In genomic region chr3:42822828-42823227, GRCh38 we compare ENCODE assay signal across 22 cellular contexts. TPM values are rescaled to one million over a fixed set of nuclear protein-coding genes. Genes with fewer than 3 reads are reported as not detected.
A peak's percentile ranks its signal among the peaks of the same experiment; 100 is the strongest.
DNase-seq lines count a peak whose midpoint lies in the region; ATAC-seq, FAIRE-seq and TF ChIP-seq lines count a peak whose summit lies in the region.
"Had no signal": no experiment of that assay in that cellular context is flagged by ENCODE, and none has a peak within 500 bp of the region (broad histone marks: within the 10 kb centered on the region; RNA-seq: fewer than 3 reads in every experiment).

No MANE protein-coding gene starts in this region.

- no peak for TF ChIP-seq EP300 in K562 (IDR thresholded peaks at IDR 0.05; ENCODE audit: low read length)

- no peaks in the 10 kb centered on the region for H3K9me3 Mint-ChIP-seq in T-helper 2 cell treated with Interferon-gamma antibody and Interleukin-4, amounts not matched to agents 5 μg/mL and 100 μg/mL, for 36 hours
- H3K9me3 Mint-ChIP-seq: activated CD4-positive, alpha-beta memory T cell treated with anti-CD3 and anti-CD28 coated beads for 36 hours; activated naive CD4-positive, alpha-beta T cell treated with anti-CD3 and anti-CD28 coated beads, Interleukin-2, amount 50 U/mL, for 24 hours; activated T-cell treated with anti-CD3 and anti-CD28 coated beads, Interleukin-2, amount 50 U/mL, for 24 hours; CD4-positive, CD25-positive, alpha-beta regulatory T cell; stimulated activated naive CD8-positive, alpha-beta T cell treated with anti-CD3 and anti-CD28 coated beads, Interleukin-15, Interleukin-2, amounts not matched to agents 100 ng/mL and 50 ng/mL, for 24 hours had no signal

- no peaks in the 10 kb centered on the region for H3K36me3 Mint-ChIP-seq in T-helper 2 cell treated with Interferon-gamma antibody and Interleukin-4, amounts not matched to agents 5 μg/mL and 100 μg/mL, for 36 hours (ENCODE audit: low read depth)
- H3K36me3 Mint-ChIP-seq: activated CD4-positive, alpha-beta memory T cell treated with anti-CD3 and anti-CD28 coated beads for 36 hours had no signal

- CTCF ChIA-PET in K562 (lab: Yijun Ruan, JAX; ENCODE audit: low intra/inter-chr PET ratio): no interaction called here

- TF ChIP-seq CTCF in cardiac muscle cell (IDR thresholded peaks at IDR 0.05; ENCODE audit: low read depth, low read length) (no peak), K562 (IDR thresholded peaks at IDR 0.05 in 2 of 3, conservative IDR thresholded peaks at IDR 0.05 in 1 of 3; ENCODE audit: insufficient read depth in 2 of 3, low read depth in 1 of 3, low read length in 3 of 3) (no peak), keratinocyte (optimal IDR thresholded peaks at IDR 0.05 in 1 of 3, IDR thresholded peaks at IDR 0.05 in 1 of 3, conservative IDR thresholded peaks at IDR 0.05 in 1 of 3; ENCODE audit: extremely low read depth in 1 of 3, insufficient read depth in 2 of 3, low read length in 3 of 3) (no peak)

- H3K27ac ChIP-seq in cardiac muscle cell (peak overlapping the region; percentile 54), K562 (ENCODE audit: extremely low read depth, low read depth, low read length) (no peak overlapping the region), keratinocyte (ENCODE audit: control insufficient read depth, insufficient read depth, low read length) (peak overlapping the region; percentile 69)
- H3K27ac ChIP-seq: neutrophil, right atrium auricular region had no signal

- no peaks in the 10 kb centered on the region for H4K20me1 ChIP-seq in K562 (replicated peaks; ENCODE audit: control insufficient read depth, insufficient read depth, low read length)
- H4K20me1 ChIP-seq in keratinocyte (ENCODE audit: control insufficient read depth, extremely low read depth, insufficient read depth, low read length): no peaks in the 10 kb centered on the region

- intact Hi-C loops in left ventricle myocardium superior (cut with micrococcal nuclease): no loop called here
- intact Hi-C loops in K562 (cut with micrococcal nuclease): no loop called here

- H2AFZ ChIP-seq in K562 (ENCODE audit: low read depth, low read length): no peak overlapping the region
- H2AFZ ChIP-seq in keratinocyte (ENCODE audit: control insufficient read depth, low read length): peak overlapping the region; percentile 62

- DNase-seq in cardiac muscle cell (ENCODE audit: low read depth in 1 of 2, low spot score in 1 of 2): no peak
- DNase-seq in left ventricle myocardium superior: no peak
- DNase-seq in K562 (ENCODE audit: extremely low read depth in 1 of 4, low spot score in 3 of 4): no peak
- no peak for DNase-seq in keratinocyte (ENCODE audit: low read depth, low spot score)
- DNase-seq in RKO (ENCODE audit: low spot score): no peak
- no peak for DNase-seq in NCI-H1417 treated with DMSO at 0.1 percent for 48 hours (lab: John Stamatoyannopoulos, UW)
- DNase-seq in T-helper 2 cell treated with Interferon-gamma antibody and Interleukin-4, amounts not matched to agents 5 μg/mL and 100 μg/mL, for 36 hours (ENCODE audit: low spot score): no peak
- DNase-seq: activated CD4-positive, alpha-beta memory T cell treated with anti-CD3 and anti-CD28 coated beads for 36 hours; activated T-cell treated with anti-CD3 and anti-CD28 coated beads, Interleukin-2, amount 50 U/mL, for 24 hours; CD4-positive, CD25-positive, alpha-beta regulatory T cell; hypothalamus; midbrain; MV-4-11; NCI-H2029 treated with DMSO at 0.1 percent for 48 hours; NCI-H774 had no signal

- H3K36me3 ChIP-seq in cardiac muscle cell (no peaks in the 10 kb centered on the region), K562 (ENCODE audit: control insufficient read depth, insufficient read depth, low read length) (no peaks in the 10 kb centered on the region), keratinocyte (ENCODE audit: control insufficient read depth in 2 of 2, extremely low read depth in 1 of 2, insufficient read depth in 2 of 2, low read length in 2 of 2) (no peaks in the 10 kb centered on the region)
- H3K36me3 ChIP-seq: neutrophil, right atrium auricular region had no signal

- H3K9me1 ChIP-seq in K562 (ENCODE audit: control insufficient read depth, insufficient read depth, low read length) (no peaks in the 10 kb centered on the region), keratinocyte (ENCODE audit: control insufficient read depth, extremely low read depth, insufficient read depth, low read length) (no peaks in the 10 kb centered on the region)

- TF ChIP-seq POLR2A in K562 (conservative IDR thresholded peaks at IDR 0.05): no peak

- 16% methylated on average over 3 of the region's 3 CpGs for WGBS in K562 (ENCODE audit: insufficient coverage, low coverage, missing lambda C conversion rate)

- H3K4me3 ChIP-seq in cardiac muscle cell (no peak overlapping the region), K562 (no peak overlapping the region), keratinocyte (ENCODE audit: control insufficient read depth in 2 of 3, extremely low read depth in 1 of 3, insufficient read depth in 2 of 3, low read depth in 1 of 3, low read length in 3 of 3) (peak overlapping the region in 1 of 3 experiments; percentile 23)
- H3K4me3 ChIP-seq: right atrium auricular region had no signal

- no peaks in the 10 kb centered on the region for H3K9me3 ChIP-seq in cardiac muscle cell (ENCODE audit: low read depth)
- H3K9me3 ChIP-seq in K562 (replicated peaks; ENCODE audit: control insufficient read depth, insufficient read depth, low read depth, low read length): no peaks in the 10 kb centered on the region
- H3K9me3 ChIP-seq in keratinocyte (ENCODE audit: control insufficient read depth, low read depth, low read length): no peaks in the 10 kb centered on the region
- H3K9me3 ChIP-seq: neutrophil, right atrium auricular region had no signal

- peaks cover 22% of the 10 kb centered on the region for H3K27me3 Mint-ChIP-seq in T-helper 2 cell treated with Interferon-gamma antibody and Interleukin-4, amounts not matched to agents 5 μg/mL and 100 μg/mL, for 36 hours (ENCODE audit: low read depth)
- H3K27me3 Mint-ChIP-seq: activated naive CD4-positive, alpha-beta T cell treated with anti-CD3 and anti-CD28 coated beads, Interleukin-2, amount 50 U/mL, for 24 hours had no signal

- dilution Hi-C loops in keratinocyte (cut with MboI; ENCODE audit: extremely low pct_ligation_motif_present, low sequenced_read_pairs): no loop called here

- H3K79me2 ChIP-seq in K562 (ENCODE audit: control insufficient read depth, insufficient read depth, low read length) (no peaks in the 10 kb centered on the region), keratinocyte (ENCODE audit: control insufficient read depth, insufficient read depth, low read length) (no peaks in the 10 kb centered on the region)

- H3K4me3 Mint-ChIP-seq in T-helper 2 cell treated with Interferon-gamma antibody and Interleukin-4, amounts not matched to agents 5 μg/mL and 100 μg/mL, for 36 hours: no peak overlapping the region
- H3K4me3 Mint-ChIP-seq: activated CD4-positive, alpha-beta memory T cell treated with anti-CD3 and anti-CD28 coated beads for 36 hours; activated naive CD4-positive, alpha-beta T cell treated with anti-CD3 and anti-CD28 coated beads, Interleukin-2, amount 50 U/mL, for 24 hours; activated T-cell treated with anti-CD3 and anti-CD28 coated beads, Interleukin-2, amount 50 U/mL, for 24 hours; CD4-positive, CD25-positive, alpha-beta regulatory T cell; stimulated activated naive CD8-positive, alpha-beta T cell treated with anti-CD3 and anti-CD28 coated beads, Interleukin-15, Interleukin-2, amounts not matched to agents 100 ng/mL and 50 ng/mL, for 24 hours had no signal

- no peaks in the 10 kb centered on the region for H3K27me3 ChIP-seq in cardiac muscle cell
- H3K27me3 ChIP-seq in K562 (ENCODE audit: control insufficient read depth in 2 of 2, insufficient read depth in 2 of 2, low read length in 2 of 2): 0 out of 5 replicates have a peak, but pooled peaks cover 2 to 4% of the 10 kb centered on the region in 2 experiments
- no peaks in the 10 kb centered on the region for H3K27me3 ChIP-seq in keratinocyte (ENCODE audit: control insufficient read depth, extremely low read depth, insufficient read depth, low read length)
- H3K27me3 ChIP-seq: neutrophil, right atrium auricular region had no signal

- H3K9ac ChIP-seq in K562 (ENCODE audit: insufficient read depth in 1 of 2, low read depth in 2 of 2, low read length in 2 of 2): no peak overlapping the region
- H3K9ac ChIP-seq in keratinocyte (ENCODE audit: control insufficient read depth, extremely low read depth, insufficient read depth, low read length): peak overlapping the region; percentile 22

- in situ Hi-C loops in K562 (cut with MboI): no loop called here

- ATAC-seq in left ventricle myocardium superior: no peak
- peak; percentile 56 for ATAC-seq in K562
- ATAC-seq in GM18870 (IDR thresholded peaks at IDR 0.05; ENCODE audit: unreplicated experiment): no peak

- FAIRE-seq in K562 (lab: Jason Lieb, UNC): no peak
- no peak for FAIRE-seq in keratinocyte (lab: Jason Lieb, UNC)

- peaks cover 3% of the 10 kb centered on the region for H3K4me1 Mint-ChIP-seq in T-helper 2 cell treated with Interferon-gamma antibody and Interleukin-4, amounts not matched to agents 5 μg/mL and 100 μg/mL, for 36 hours (ENCODE audit: low read depth)
- H3K4me1 Mint-ChIP-seq: activated naive CD4-positive, alpha-beta T cell treated with anti-CD3 and anti-CD28 coated beads, Interleukin-2, amount 50 U/mL, for 24 hours; CD4-positive, CD25-positive, alpha-beta regulatory T cell had no signal

- no peak overlapping the region for H3K27ac Mint-ChIP-seq in T-helper 2 cell treated with Interferon-gamma antibody and Interleukin-4, amounts not matched to agents 5 μg/mL and 100 μg/mL, for 36 hours
- H3K27ac Mint-ChIP-seq: activated CD4-positive, alpha-beta memory T cell treated with anti-CD3 and anti-CD28 coated beads for 36 hours; activated naive CD4-positive, alpha-beta T cell treated with anti-CD3 and anti-CD28 coated beads, Interleukin-2, amount 50 U/mL, for 24 hours; activated T-cell treated with anti-CD3 and anti-CD28 coated beads, Interleukin-2, amount 50 U/mL, for 24 hours; CD4-positive, CD25-positive, alpha-beta regulatory T cell; stimulated activated naive CD8-positive, alpha-beta T cell treated with anti-CD3 and anti-CD28 coated beads, Interleukin-15, Interleukin-2, amounts not matched to agents 100 ng/mL and 50 ng/mL, for 24 hours had no signal

- H3K4me2 ChIP-seq in K562 (ENCODE audit: insufficient read depth, low read length): peak overlapping the region; percentile 19; the same call in 1 of the 2 replicates
- peak overlapping the region; percentile 80 for H3K4me2 ChIP-seq in keratinocyte (ENCODE audit: control insufficient read depth, extremely low read depth, insufficient read depth, low read depth, low read length)

- H3K4me1 ChIP-seq in cardiac muscle cell (ENCODE audit: low read depth) (peaks cover 4% of the 10 kb centered on the region), K562 (replicated peaks in 1 of 2; ENCODE audit: control insufficient read depth in 2 of 2, insufficient read depth in 2 of 2, low read length in 2 of 2) (no peaks in the 10 kb centered on the region), keratinocyte (ENCODE audit: control insufficient read depth, extremely low read depth, insufficient read depth, low read length) (peaks cover 21% of the 10 kb centered on the region)
- H3K4me1 ChIP-seq: right atrium auricular region had no signal

- POLR2A ChIA-PET in K562 (lab: Yijun Ruan, JAX): interaction anchor here (0.6 kb wide), 1 partner anchor 53 kb away, joined by 3 read pairs; no protein-coding TSS in a partner anchor

- no peak for TF ChIP-seq RAD21 in K562 (CRISPR knock-in tag; conservative IDR thresholded peaks at IDR 0.05 in 1 of 2, IDR thresholded peaks at IDR 0.05 in 1 of 2)

- no TSS peak for BruUV-seq in K562 (replicated peaks; lab: Mats Ljungman, UMichigan)

RNA-seq across cellular contexts. Expression of gene ACKR2, which starts 13.6 kb away (rescaled TPM):
- total RNA-seq in cardiac muscle cell (0.15 and 0.35 TPM in 2 replicates), left ventricle myocardium superior (0.92 TPM), K562 (2014; rRNA removed) (0.08 and 0.32 TPM in 2 replicates), K562 (2014; rRNA removed; fragmentation: Illumina TruSeq; extraction: Trizol) (0.29 TPM in 2 replicates), K562 (2015; rRNA removed; fragmentation: Illumina TruSeq; extraction: Trizol) (0.15 TPM in 1 of 2 replicates, not detected in the other), K562 (2021) (0.69 and 0.85 TPM in 2 replicates)
- polyA plus RNA-seq in cardiac muscle cell (2.8 and 3.6 TPM in 2 replicates), K562 (2011; rRNA removed) (0.57 and 0.74 TPM in 2 replicates), K562 (2014; fragmentation: Illumina TruSeq; extraction: Trizol) (0.15 and 0.39 TPM in 2 replicates), K562 (2014; fragmentation: Nextera tagmentation; extraction: Ambion mirVana) (under 1 TPM; 0.03 to 0.21 TPM), K562 (2014; rRNA removed) (0.07 and 0.11 TPM in 2 replicates), keratinocyte (0.22 to 0.23 TPM (median 0.23 TPM) in 3 replicates)
- 2.1 and 2.5 TPM in 2 replicates for total RNA-seq in K562 (2011; cell fraction: chromatin; rRNA removed; ENCODE audit: low replicate concordance)
- total RNA-seq in K562 (2011; cell fraction: nucleolus; rRNA removed): 1.7 and 2.2 TPM in 2 replicates
- 1.5 and 3.8 TPM in 2 replicates for total RNA-seq in K562 (2011; cell fraction: nucleoplasm; rRNA removed)
- 0.25 and 0.41 TPM in 2 replicates for polyA plus RNA-seq in K562 (2011; cell fraction: cytosol; rRNA removed)
- polyA plus RNA-seq in K562 (2011; cell fraction: nucleus; rRNA removed): 0.72 and 0.75 TPM in 2 replicates
- 0.29 and 0.62 TPM in 2 replicates for polyA plus RNA-seq in K562 (2012)
- 0.84 and 1.3 TPM in 2 replicates for polyA minus RNA-seq in K562 (2011; rRNA and poly(A)+ RNA removed)
- 0.57 TPM in 1 of 2 replicates, not detected in the other for polyA minus RNA-seq in K562 (2011; cell fraction: cytosol; rRNA and poly(A)+ RNA removed)
- 0.40 and 1.1 TPM in 2 replicates for polyA minus RNA-seq in K562 (2011; cell fraction: nucleus; rRNA and poly(A)+ RNA removed)
- 1.4 TPM for polyA plus RNA-seq in keratinocyte (2011; ENCODE audit: low read depth)
- polyA plus RNA-seq in keratinocyte (2011; cell fraction: cytosol; rRNA removed): 0.09 and 0.11 TPM in 2 replicates
- polyA plus RNA-seq in keratinocyte (2011; cell fraction: nucleus; rRNA removed): 0.52 and 0.96 TPM in 2 replicates
- polyA plus RNA-seq in keratinocyte (2012; ENCODE audit: low replicate concordance): 0.23 and 0.87 TPM in 2 replicates
- polyA minus RNA-seq in keratinocyte: 0.53 to 1.5 TPM (median 0.54 TPM) in 3 replicates
- polyA minus RNA-seq in keratinocyte (2011; cell fraction: cytosol; rRNA and poly(A)+ RNA removed): not detected
- polyA minus RNA-seq in keratinocyte (2011; cell fraction: nucleus; rRNA and poly(A)+ RNA removed): 0.84 and 1.0 TPM in 2 replicates
- total RNA-seq: CD4-positive, CD25-positive, alpha-beta regulatory T cell had no signal

RNA-seq across cellular contexts. Expression of gene HIGD1A, which starts 18.5 kb away (rescaled TPM):
- total RNA-seq in cardiac muscle cell (121 and 167 TPM in 2 replicates), left ventricle myocardium superior (333 TPM), K562 (2014; rRNA removed) (136 and 165 TPM in 2 replicates), K562 (2014; rRNA removed; fragmentation: Illumina TruSeq; extraction: Trizol) (333 and 382 TPM in 2 replicates), K562 (2015; rRNA removed; fragmentation: Illumina TruSeq; extraction: Trizol) (257 and 291 TPM in 2 replicates), K562 (2021) (183 and 189 TPM in 2 replicates)
- polyA plus RNA-seq in cardiac muscle cell (352 and 445 TPM in 2 replicates), K562 (2011; rRNA removed) (218 and 362 TPM in 2 replicates), K562 (2014; fragmentation: Illumina TruSeq; extraction: Trizol) (369 and 398 TPM in 2 replicates), K562 (2014; fragmentation: Nextera tagmentation; extraction: Ambion mirVana) (1,000 to 10,000 TPM; 1,116 to 1,185 TPM), K562 (2014; rRNA removed) (331 and 362 TPM in 2 replicates), keratinocyte (262 to 443 TPM (median 294 TPM) in 3 replicates)
- 16.0 and 47.0 TPM in 2 replicates for total RNA-seq in K562 (2011; cell fraction: chromatin; rRNA removed; ENCODE audit: low replicate concordance)
- 14.0 and 19.1 TPM in 2 replicates for total RNA-seq in K562 (2011; cell fraction: nucleolus; rRNA removed)
- total RNA-seq in K562 (2011; cell fraction: nucleoplasm; rRNA removed): 44.3 and 95.3 TPM in 2 replicates
- 45.6 and 124 TPM in 2 replicates for polyA plus RNA-seq in K562 (2011; cell fraction: cytosol; rRNA removed)
- 25.3 and 53.9 TPM in 2 replicates for polyA plus RNA-seq in K562 (2011; cell fraction: nucleus; rRNA removed)
- 198 and 327 TPM in 2 replicates for polyA plus RNA-seq in K562 (2012)
- polyA minus RNA-seq in K562 (2011; rRNA and poly(A)+ RNA removed): 172 and 181 TPM in 2 replicates
- polyA minus RNA-seq in K562 (2011; cell fraction: cytosol; rRNA and poly(A)+ RNA removed): 59.9 and 87.1 TPM in 2 replicates
- polyA minus RNA-seq in K562 (2011; cell fraction: nucleus; rRNA and poly(A)+ RNA removed): 14.8 and 26.3 TPM in 2 replicates
- polyA plus RNA-seq in keratinocyte (2011; ENCODE audit: low read depth): 110 TPM
- polyA plus RNA-seq in keratinocyte (2011; cell fraction: cytosol; rRNA removed): 307 and 559 TPM in 2 replicates
- 109 and 166 TPM in 2 replicates for polyA plus RNA-seq in keratinocyte (2011; cell fraction: nucleus; rRNA removed)
- polyA plus RNA-seq in keratinocyte (2012; ENCODE audit: low replicate concordance): 264 and 308 TPM in 2 replicates
- polyA minus RNA-seq in keratinocyte: 25.3 to 122 TPM (median 71.9 TPM) in 3 replicates
- polyA minus RNA-seq in keratinocyte (2011; cell fraction: cytosol; rRNA and poly(A)+ RNA removed): 98.6 TPM
- 28.0 and 45.0 TPM in 2 replicates for polyA minus RNA-seq in keratinocyte (2011; cell fraction: nucleus; rRNA and poly(A)+ RNA removed)

RNA-seq across cellular contexts. Expression of gene CCDC13, which starts 49.8 kb away (rescaled TPM):
- total RNA-seq in cardiac muscle cell: 1.5 and 3.3 TPM in 2 replicates
- polyA plus RNA-seq in cardiac muscle cell: 2.8 and 3.1 TPM in 2 replicates
- total RNA-seq in left ventricle myocardium superior: 0.17 TPM
- total RNA-seq in K562 (2011; cell fraction: chromatin; rRNA removed; ENCODE audit: low replicate concordance): 0.51 and 1.0 TPM in 2 replicates
- total RNA-seq in K562 (2011; cell fraction: nucleolus; rRNA removed): 0.53 TPM in 1 of 2 replicates, not detected in the other
- total RNA-seq in K562 (2011; cell fraction: nucleoplasm; rRNA removed): 0.69 TPM in 1 of 2 replicates, not detected in the other
- 0.53 and 0.68 TPM in 2 replicates for total RNA-seq in K562 (2014; rRNA removed)
- total RNA-seq in K562 (2014; rRNA removed; fragmentation: Illumina TruSeq; extraction: Trizol): 0.67 TPM in 1 of 2 replicates, not detected in the other
- total RNA-seq in K562 (2015; rRNA removed; fragmentation: Illumina TruSeq; extraction: Trizol): 0.26 and 0.54 TPM in 2 replicates
- 0.24 and 0.49 TPM in 2 replicates for total RNA-seq in K562 (2021)
- 0.22 TPM in 1 of 2 replicates, not detected in the other for polyA plus RNA-seq in K562 (2011; rRNA removed)
- 0.06 and 0.09 TPM in 2 replicates for polyA plus RNA-seq in K562 (2011; cell fraction: cytosol; rRNA removed)
- polyA plus RNA-seq in K562 (2011; cell fraction: nucleus; rRNA removed): 0.47 and 0.63 TPM in 2 replicates
- polyA plus RNA-seq in K562 (2012): 0.30 and 0.46 TPM in 2 replicates
- 0.28 and 0.29 TPM in 2 replicates for polyA plus RNA-seq in K562 (2014; fragmentation: Illumina TruSeq; extraction: Trizol)
- polyA plus RNA-seq in K562 (2014; fragmentation: Nextera tagmentation; extraction: Ambion mirVana): under 1 TPM; 0.20 to 0.70 TPM
- polyA plus RNA-seq in K562 (2014; rRNA removed): 0.48 and 0.89 TPM in 2 replicates
- polyA minus RNA-seq in K562 (2011; rRNA and poly(A)+ RNA removed): not detected in 2 replicates
- polyA minus RNA-seq in K562 (2011; cell fraction: cytosol; rRNA and poly(A)+ RNA removed): not detected in 2 replicates
- not detected in 2 replicates for polyA minus RNA-seq in K562 (2011; cell fraction: nucleus; rRNA and poly(A)+ RNA removed)
- polyA plus RNA-seq in keratinocyte: 0.06 to 0.21 TPM (median 0.17 TPM) in 3 replicates
- polyA plus RNA-seq in keratinocyte (2011; ENCODE audit: low read depth): 0.91 TPM
- polyA plus RNA-seq in keratinocyte (2011; cell fraction: cytosol; rRNA removed): 0.10 and 0.12 TPM in 2 replicates
- 0.78 and 0.81 TPM in 2 replicates for polyA plus RNA-seq in keratinocyte (2011; cell fraction: nucleus; rRNA removed)
- polyA plus RNA-seq in keratinocyte (2012; ENCODE audit: low replicate concordance): 0.14 and 0.71 TPM in 2 replicates
- 0.26 to 0.92 TPM in 2 of 3 replicates, not detected in the other for polyA minus RNA-seq in keratinocyte
- polyA minus RNA-seq in keratinocyte (2011; cell fraction: cytosol; rRNA and poly(A)+ RNA removed): not detected
- not detected in 2 replicates for polyA minus RNA-seq in keratinocyte (2011; cell fraction: nucleus; rRNA and poly(A)+ RNA removed)

RNA-seq across cellular contexts. Expression of gene CYP8B1, which starts 52.9 kb away (rescaled TPM):
- total RNA-seq in cardiac muscle cell (not detected in 2 replicates), left ventricle myocardium superior (not detected), K562 (2014; rRNA removed) (not detected in 2 replicates), K562 (2014; rRNA removed; fragmentation: Illumina TruSeq; extraction: Trizol) (not detected in 2 replicates), K562 (2015; rRNA removed; fragmentation: Illumina TruSeq; extraction: Trizol) (not detected in 2 replicates), K562 (2021) (0.04 and 0.13 TPM in 2 replicates)
- polyA plus RNA-seq in cardiac muscle cell (not detected in 2 replicates), K562 (2011; rRNA removed) (not detected in 2 replicates), K562 (2014; fragmentation: Illumina TruSeq; extraction: Trizol) (not detected in 2 replicates), K562 (2014; fragmentation: Nextera tagmentation; extraction: Ambion mirVana) (not detected), K562 (2014; rRNA removed) (not detected in 2 replicates), keratinocyte (not detected in 3 replicates)
- total RNA-seq in K562 (2011; cell fraction: chromatin; rRNA removed; ENCODE audit: low replicate concordance): not detected in 2 replicates
- total RNA-seq in K562 (2011; cell fraction: nucleolus; rRNA removed): not detected in 2 replicates
- not detected in 2 replicates for total RNA-seq in K562 (2011; cell fraction: nucleoplasm; rRNA removed)
- polyA plus RNA-seq in K562 (2011; cell fraction: cytosol; rRNA removed): not detected in 2 replicates
- not detected in 2 replicates for polyA plus RNA-seq in K562 (2011; cell fraction: nucleus; rRNA removed)
- not detected in 2 replicates for polyA plus RNA-seq in K562 (2012)
- polyA minus RNA-seq in K562 (2011; rRNA and poly(A)+ RNA removed): not detected in 2 replicates
- not detected in 2 replicates for polyA minus RNA-seq in K562 (2011; cell fraction: cytosol; rRNA and poly(A)+ RNA removed)
- not detected in 2 replicates for polyA minus RNA-seq in K562 (2011; cell fraction: nucleus; rRNA and poly(A)+ RNA removed)
- polyA plus RNA-seq in keratinocyte (2011; ENCODE audit: low read depth): not detected
- not detected in 2 replicates for polyA plus RNA-seq in keratinocyte (2011; cell fraction: cytosol; rRNA removed)
- polyA plus RNA-seq in keratinocyte (2011; cell fraction: nucleus; rRNA removed): not detected in 2 replicates
- polyA plus RNA-seq in keratinocyte (2012; ENCODE audit: low replicate concordance): 0.06 TPM in 1 of 2 replicates, not detected in the other
- not detected in 3 replicates for polyA minus RNA-seq in keratinocyte
- polyA minus RNA-seq in keratinocyte (2011; cell fraction: cytosol; rRNA and poly(A)+ RNA removed): not detected
- not detected in 2 replicates for polyA minus RNA-seq in keratinocyte (2011; cell fraction: nucleus; rRNA and poly(A)+ RNA removed)
- total RNA-seq: activated CD4-positive, alpha-beta memory T cell treated with anti-CD3 and anti-CD28 coated beads for 36 hours; CD4-positive, CD25-positive, alpha-beta regulatory T cell; right atrium auricular region; ureter had no signal
- polyA plus RNA-seq: AG04450; CD4-positive, CD25-positive, alpha-beta regulatory T cell had no signal
